12 cellular contexts compared by ENCODE assay signal in genomic region chr14:26621366-26621765, GRCh38. TPM values are rescaled to one million over a fixed set of nuclear protein-coding genes. Genes with fewer than 3 reads are reported as not detected.
A peak's percentile ranks its signal among the peaks of the same experiment; 100 is the strongest.
DNase-seq lines count a peak whose midpoint lies in the region; ATAC-seq and TF ChIP-seq lines count a peak whose summit lies in the region.
"Had no signal": no experiment of that assay in that cellular context is flagged by ENCODE, and none has a peak within 500 bp of the region (broad histone marks: within the 10 kb centered on the region; RNA-seq: fewer than 3 reads in every experiment).

No MANE protein-coding gene starts in this region.

- no peak overlapping the region for H2AFZ ChIP-seq in mesenchymal stem cell (ENCODE audit: low read depth, low read length)

- no peak overlapping the region for H2BK12ac ChIP-seq in mesenchymal stem cell (ENCODE audit: low read length in 2 of 2)

- intact Hi-C loops in adrenal gland (cut with DNase I), result no loop called here

- TF ChIP-seq CTCF in adrenal gland (IDR thresholded peaks at IDR 0.05), result no peak

- H3K4ac ChIP-seq in mesenchymal stem cell (ENCODE audit: low read depth in 1 of 2, low read length in 2 of 2), result no peak overlapping the region

- no peak overlapping the region for H3K4me2 ChIP-seq in mesenchymal stem cell (ENCODE audit: low read length, poor library complexity, severe bottlenecking)

- TF ChIP-seq POLR2A in adrenal gland (IDR thresholded peaks at IDR 0.05), result no peak

- H3K18ac ChIP-seq in mesenchymal stem cell (ENCODE audit: low read depth in 1 of 2, low read length in 2 of 2), result no peak overlapping the region

- no peak overlapping the region for H4K91ac ChIP-seq in mesenchymal stem cell (ENCODE audit: low read length)

- H3K9me3 ChIP-seq in HUES48 (ENCODE audit: control insufficient read depth, insufficient read depth, low read length) (no peaks in the 10 kb centered on the region), mesenchymal stem cell (ENCODE audit: control insufficient read depth, low read length) (peaks cover 5% of the 10 kb centered on the region), adrenal gland (replicated peaks in 1 of 3) (no peaks in the 10 kb centered on the region)
- H3K9me3 ChIP-seq: Caco-2, HAP-1 had no signal

- H2BK15ac ChIP-seq in mesenchymal stem cell (ENCODE audit: low read depth, poor library complexity, severe bottlenecking), result no peak overlapping the region

- H3K4me1 ChIP-seq in HUES48 (ENCODE audit: control insufficient read depth, insufficient read depth, low read length), result no peaks in the 10 kb centered on the region
- no peaks in the 10 kb centered on the region for H3K4me1 ChIP-seq in mesenchymal stem cell (ENCODE audit: control insufficient read depth, insufficient read depth, low read depth, low read length)
- H3K4me1 ChIP-seq in adrenal gland (replicated peaks in 1 of 2), result no peaks in the 10 kb centered on the region
- H3K4me1 ChIP-seq: Caco-2 had no signal

- no peak overlapping the region for H2BK5ac ChIP-seq in mesenchymal stem cell (ENCODE audit: low read depth, low read length, poor library complexity, severe bottlenecking)

- H3K27me3 ChIP-seq in HUES48 (ENCODE audit: control insufficient read depth, insufficient read depth, low read length) (no peaks in the 10 kb centered on the region), mesenchymal stem cell (ENCODE audit: control insufficient read depth in 1 of 2, insufficient read depth in 1 of 2, low read length in 2 of 2) (no peaks in the 10 kb centered on the region), adrenal gland (no peaks in the 10 kb centered on the region)

- H2BK120ac ChIP-seq in mesenchymal stem cell (ENCODE audit: low read depth, low read length), result no peak overlapping the region

- no peaks in the 10 kb centered on the region for H3K36me3 ChIP-seq in HUES48 (ENCODE audit: control insufficient read depth, insufficient read depth, low read length)
- H3K36me3 ChIP-seq in mesenchymal stem cell (ENCODE audit: control insufficient read depth in 1 of 2, insufficient read depth in 2 of 2, low read depth in 1 of 2, low read length in 2 of 2), result no peaks in the 10 kb centered on the region
- no peaks in the 10 kb centered on the region for H3K36me3 ChIP-seq in adrenal gland (replicated peaks in 1 of 2)
- H3K36me3 ChIP-seq: HAP-1 had no signal

- ATAC-seq in HG03280 (IDR thresholded peaks at IDR 0.05; ENCODE audit: unreplicated experiment), result no peak

- peak; percentile 14 for DNase-seq in fibroblast of gingiva (ENCODE audit: low read depth)
- DNase-seq in mesenchymal stem cell, result no peak
- no peak for DNase-seq in adrenal gland
- no peak for DNase-seq in NCI-H2171 treated with DMSO at 0.1 percent for 48 hours (lab: John Stamatoyannopoulos, UW)
- DNase-seq: AML-193; Caco-2; CD4-positive, alpha-beta T cell had no signal

- no peak overlapping the region for H2AK5ac ChIP-seq in mesenchymal stem cell (ENCODE audit: low read length, severe bottlenecking)

- WGBS in mesenchymal stem cell, result no CpG with 5 or more reads among the region's 1 CpG
- 89 to 100% (median 94%) methylated on average over 1 of the region's 1 CpG for WGBS in adrenal gland, 4 donors

- no peak overlapping the region for H3K23ac ChIP-seq in mesenchymal stem cell (ENCODE audit: low read length in 2 of 2)

- no peak overlapping the region for H4K8ac ChIP-seq in mesenchymal stem cell (ENCODE audit: low read length)

- no peak overlapping the region for H3K4me3 ChIP-seq in HUES48 (ENCODE audit: low read depth, low read length)
- H3K4me3 ChIP-seq in mesenchymal stem cell (ENCODE audit: insufficient read depth in 1 of 2, low read depth in 1 of 2, low read length in 2 of 2), result no peak overlapping the region
- H3K4me3 ChIP-seq in adrenal gland, result no peak overlapping the region
- H3K4me3 ChIP-seq: HAP-1 had no signal

- H3K9ac ChIP-seq in HUES48 (ENCODE audit: low read depth, low read length), result no peak overlapping the region
- peak overlapping the region; percentile 21 for H3K9ac ChIP-seq in mesenchymal stem cell (ENCODE audit: low read length)

- H3K27ac ChIP-seq in HUES48 (ENCODE audit: low read depth, low read length), result peak overlapping the region; percentile 17
- peak overlapping the region; percentile 49 for H3K27ac ChIP-seq in mesenchymal stem cell (ENCODE audit: low read length, poor library complexity, severe bottlenecking)
- H3K27ac ChIP-seq in adrenal gland, result no peak overlapping the region
- H3K27ac ChIP-seq: C4-2B had no signal

- H3K14ac ChIP-seq in mesenchymal stem cell (ENCODE audit: low read length in 2 of 2), result no peak overlapping the region

- no peaks in the 10 kb centered on the region for H3K79me1 ChIP-seq in mesenchymal stem cell (replicated peaks; ENCODE audit: low read length, poor library complexity, severe bottlenecking)

RNA-seq across cellular contexts. Expression of gene NOVA1, which starts 23.5 kb away (rescaled TPM):
- 8.4 TPM for polyA plus RNA-seq in mesenchymal stem cell (2013, experiment 1 of 2)
- polyA plus RNA-seq in mesenchymal stem cell (2013, experiment 2 of 2), result 8.1 TPM
- 1 to 10 TPM in 7 of 8 donors, under 1 TPM in 1; 0.69 to 5.6 (median 3.1) TPM for total RNA-seq in adrenal gland
- 10 to 100 TPM in 1 of 3 donors, 1 to 10 TPM in 2; 5.7 to 16.6 (median 6.7) TPM for polyA plus RNA-seq in adrenal gland
- total RNA-seq: Caco-2 had no signal
- polyA plus RNA-seq: BJ had no signal

Comparison
In these comparisons a context has a peak if more than half of its experiments do, and no peak if none do; other contexts are left out.
1. H3K27ac ChIP-seq: peak in HUES48 (single experiment) and mesenchymal stem cell (single experiment); none in adrenal gland (0 of 5).